Comparison of ENCODE assay signal across 1 cellular context in the genomic region with DNA sequence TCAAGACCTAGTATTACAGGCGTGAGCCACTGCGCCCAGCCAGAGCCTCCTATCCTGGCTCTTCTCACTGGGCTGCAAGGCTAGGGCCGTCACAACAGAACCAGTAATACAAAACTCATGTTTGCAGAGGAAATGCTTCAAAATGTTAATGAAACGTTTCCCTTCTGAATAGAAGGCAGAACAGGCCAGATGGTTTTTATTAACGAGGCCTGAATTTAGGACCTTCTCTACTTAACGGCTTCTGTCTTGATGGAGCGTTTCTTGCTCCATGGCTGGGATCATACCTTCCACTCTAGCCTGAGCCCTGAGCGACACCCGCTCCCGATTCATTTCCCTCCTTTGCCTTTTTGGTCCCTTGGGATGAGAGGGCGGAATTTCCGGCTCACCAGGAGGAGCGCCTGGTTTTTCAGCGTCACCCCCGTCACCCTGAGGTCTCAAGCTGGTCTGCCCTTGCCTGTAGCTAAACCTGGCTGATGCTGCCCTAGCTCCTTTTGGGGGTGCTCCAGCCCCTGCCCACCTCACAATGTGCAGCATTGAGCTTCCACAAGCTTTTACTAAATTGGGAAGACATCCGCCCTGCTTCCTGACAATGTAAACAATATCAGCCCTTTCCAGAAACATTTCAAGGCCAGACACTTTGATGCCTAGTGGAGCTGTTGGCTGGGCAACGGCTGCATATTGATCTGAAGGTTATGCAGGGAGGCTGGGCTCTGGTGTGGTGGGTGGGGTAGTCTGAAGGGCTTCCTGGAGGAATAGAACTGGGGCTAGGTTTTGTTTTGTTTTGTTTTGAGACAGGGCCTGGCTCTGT.
TF ChIP-seq lines count a peak whose summit lies in the region.

No MANE protein-coding gene starts in this region.

TF ChIP-seq in HepG2, 621 proteins besides CTCF, POLR2A, EP300 and RAD21 (continued from another document and continues in another):
- TF ChIP-seq, protein P1, sequence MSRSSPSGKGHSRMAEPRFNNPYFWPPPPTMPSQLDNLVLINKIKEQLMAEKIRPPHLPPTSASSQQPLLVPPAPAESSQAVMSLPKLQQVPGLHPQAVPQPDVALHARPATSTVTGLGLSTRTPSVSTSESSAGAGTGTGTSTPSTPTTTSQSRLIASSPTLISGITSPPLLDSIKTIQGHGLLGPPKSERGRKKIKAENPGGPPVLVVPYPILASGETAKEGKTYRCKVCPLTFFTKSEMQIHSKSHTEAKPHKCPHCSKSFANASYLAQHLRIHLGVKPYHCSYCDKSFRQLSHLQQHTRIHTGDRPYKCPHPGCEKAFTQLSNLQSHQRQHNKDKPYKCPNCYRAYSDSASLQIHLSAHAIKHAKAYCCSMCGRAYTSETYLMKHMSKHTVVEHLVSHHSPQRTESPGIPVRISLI (CRISPR knock-in tag; IDR thresholded peaks at IDR 0.05; ENCODE audit: borderline replicate concordance), result peak; percentile 57; the same call in 1 of the 2 replicates
- TF ChIP-seq, protein P2, sequence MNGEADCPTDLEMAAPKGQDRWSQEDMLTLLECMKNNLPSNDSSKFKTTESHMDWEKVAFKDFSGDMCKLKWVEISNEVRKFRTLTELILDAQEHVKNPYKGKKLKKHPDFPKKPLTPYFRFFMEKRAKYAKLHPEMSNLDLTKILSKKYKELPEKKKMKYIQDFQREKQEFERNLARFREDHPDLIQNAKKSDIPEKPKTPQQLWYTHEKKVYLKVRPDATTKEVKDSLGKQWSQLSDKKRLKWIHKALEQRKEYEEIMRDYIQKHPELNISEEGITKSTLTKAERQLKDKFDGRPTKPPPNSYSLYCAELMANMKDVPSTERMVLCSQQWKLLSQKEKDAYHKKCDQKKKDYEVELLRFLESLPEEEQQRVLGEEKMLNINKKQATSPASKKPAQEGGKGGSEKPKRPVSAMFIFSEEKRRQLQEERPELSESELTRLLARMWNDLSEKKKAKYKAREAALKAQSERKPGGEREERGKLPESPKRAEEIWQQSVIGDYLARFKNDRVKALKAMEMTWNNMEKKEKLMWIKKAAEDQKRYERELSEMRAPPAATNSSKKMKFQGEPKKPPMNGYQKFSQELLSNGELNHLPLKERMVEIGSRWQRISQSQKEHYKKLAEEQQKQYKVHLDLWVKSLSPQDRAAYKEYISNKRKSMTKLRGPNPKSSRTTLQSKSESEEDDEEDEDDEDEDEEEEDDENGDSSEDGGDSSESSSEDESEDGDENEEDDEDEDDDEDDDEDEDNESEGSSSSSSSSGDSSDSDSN (CRISPR knock-in tag; IDR thresholded peaks at IDR 0.05), result peak; percentile 64
- TF ChIP-seq TFDP2 (CRISPR knock-in tag; IDR thresholded peaks at IDR 0.05) (no peak), NR3C1 (CRISPR knock-in tag; IDR thresholded peaks at IDR 0.05) (no peak), NFATC3 (CRISPR knock-in tag; IDR thresholded peaks at IDR 0.05) (no peak), RFXAP (CRISPR knock-in tag; IDR thresholded peaks at IDR 0.05; ENCODE audit: borderline replicate concordance) (no peak; the same call in 1 of the 2 replicates), ZNF839 (CRISPR knock-in tag; IDR thresholded peaks at IDR 0.05; ENCODE audit: borderline replicate concordance) (no peak), TEAD3 (CRISPR knock-in tag; optimal IDR thresholded peaks at IDR 0.05; ENCODE audit: borderline replicate concordance) (peak; percentile 85), ZNF296 (CRISPR knock-in tag; conservative IDR thresholded peaks at IDR 0.05) (no peak), NFKBIZ (CRISPR knock-in tag; IDR thresholded peaks at IDR 0.05) (no peak), SOX5 (CRISPR knock-in tag; IDR thresholded peaks at IDR 0.05; ENCODE audit: borderline replicate concordance) (peak; percentile 72; the same call in 1 of the 2 replicates), HNRNPK (IDR thresholded peaks at IDR 0.05; ENCODE audit: low read depth, low read length, poor library complexity, severe bottlenecking) (no peak), JUN (CRISPR knock-in tag; IDR thresholded peaks at IDR 0.05) (no peak), REXO4 (CRISPR knock-in tag; IDR thresholded peaks at IDR 0.05; ENCODE audit: borderline replicate concordance) (no peak), HDAC6 (IDR thresholded peaks at IDR 0.05; ENCODE audit: low read depth, low read length) (no peak), CREBL2 (CRISPR knock-in tag; IDR thresholded peaks at IDR 0.05; ENCODE audit: borderline replicate concordance) (no peak), PITX1 (CRISPR knock-in tag; IDR thresholded peaks at IDR 0.05) (peak; percentile 79; the same call in 1 of the 2 replicates), SMARCC2 (IDR thresholded peaks at IDR 0.05) (no peak), ZBTB42 (CRISPR knock-in tag; IDR thresholded peaks at IDR 0.05) (no peak), RBM22 (optimal IDR thresholded peaks at IDR 0.05; ENCODE audit: low read length) (peak; percentile 56), ELF1 (CRISPR knock-in tag; IDR thresholded peaks at IDR 0.05) (peak; percentile 62; the same call in 1 of the 2 replicates), THYN1 (CRISPR knock-in tag; IDR thresholded peaks at IDR 0.05; ENCODE audit: borderline replicate concordance, low read depth) (no peak), ZSCAN12 (CRISPR knock-in tag; IDR thresholded peaks at IDR 0.05) (no peak), KDM3A (CRISPR knock-in tag; IDR thresholded peaks at IDR 0.05; ENCODE audit: low read depth) (0 out of 2 replicates have a peak, but pooled peaks have one; percentile 19), ZXDC (CRISPR knock-in tag; IDR thresholded peaks at IDR 0.05) (no peak), ZNF253 (CRISPR knock-in tag; IDR thresholded peaks at IDR 0.05; ENCODE audit: borderline replicate concordance) (no peak), ZNF326 (CRISPR knock-in tag; IDR thresholded peaks at IDR 0.05; ENCODE audit: borderline replicate concordance) (peak; percentile 16; the same call in 1 of the 2 replicates), ZSCAN31 (CRISPR knock-in tag; IDR thresholded peaks at IDR 0.05; ENCODE audit: low read depth) (0 out of 2 replicates have a peak, but pooled peaks have one; percentile 62), ZNF205 (CRISPR knock-in tag; IDR thresholded peaks at IDR 0.05) (no peak), GABPB1 (CRISPR knock-in tag; IDR thresholded peaks at IDR 0.05) (0 out of 2 replicates have a peak, but pooled peaks have one; percentile 34), ZNF703 (CRISPR knock-in tag; IDR thresholded peaks at IDR 0.05; ENCODE audit: borderline replicate concordance) (no peak), KMT2A (CRISPR knock-in tag; IDR thresholded peaks at IDR 0.05) (no peak), SCMH1 (CRISPR knock-in tag; IDR thresholded peaks at IDR 0.05; ENCODE audit: borderline replicate concordance) (no peak), ZNF354B (CRISPR knock-in tag; IDR thresholded peaks at IDR 0.05) (no peak), ZNF331 (CRISPR knock-in tag; IDR thresholded peaks at IDR 0.05) (peak; percentile 36; the same call in 1 of the 2 replicates), HDAC1 (CRISPR knock-in tag; IDR thresholded peaks at IDR 0.05) (peak; percentile 90), ZNF235 (CRISPR knock-in tag; IDR thresholded peaks at IDR 0.05; ENCODE audit: borderline replicate concordance) (no peak), SETDB1 (CRISPR knock-in tag; IDR thresholded peaks at IDR 0.05; ENCODE audit: borderline replicate concordance) (no peak), AKAP8 (CRISPR knock-in tag; IDR thresholded peaks at IDR 0.05) (no peak)
- TF ChIP-seq, protein P3, sequence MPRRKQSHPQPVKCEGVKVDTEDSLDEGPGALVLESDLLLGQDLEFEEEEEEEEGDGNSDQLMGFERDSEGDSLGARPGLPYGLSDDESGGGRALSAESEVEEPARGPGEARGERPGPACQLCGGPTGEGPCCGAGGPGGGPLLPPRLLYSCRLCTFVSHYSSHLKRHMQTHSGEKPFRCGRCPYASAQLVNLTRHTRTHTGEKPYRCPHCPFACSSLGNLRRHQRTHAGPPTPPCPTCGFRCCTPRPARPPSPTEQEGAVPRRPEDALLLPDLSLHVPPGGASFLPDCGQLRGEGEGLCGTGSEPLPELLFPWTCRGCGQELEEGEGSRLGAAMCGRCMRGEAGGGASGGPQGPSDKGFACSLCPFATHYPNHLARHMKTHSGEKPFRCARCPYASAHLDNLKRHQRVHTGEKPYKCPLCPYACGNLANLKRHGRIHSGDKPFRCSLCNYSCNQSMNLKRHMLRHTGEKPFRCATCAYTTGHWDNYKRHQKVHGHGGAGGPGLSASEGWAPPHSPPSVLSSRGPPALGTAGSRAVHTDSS (CRISPR knock-in tag; conservative IDR thresholded peaks at IDR 0.05), result no peak
- TF ChIP-seq, protein P4, sequence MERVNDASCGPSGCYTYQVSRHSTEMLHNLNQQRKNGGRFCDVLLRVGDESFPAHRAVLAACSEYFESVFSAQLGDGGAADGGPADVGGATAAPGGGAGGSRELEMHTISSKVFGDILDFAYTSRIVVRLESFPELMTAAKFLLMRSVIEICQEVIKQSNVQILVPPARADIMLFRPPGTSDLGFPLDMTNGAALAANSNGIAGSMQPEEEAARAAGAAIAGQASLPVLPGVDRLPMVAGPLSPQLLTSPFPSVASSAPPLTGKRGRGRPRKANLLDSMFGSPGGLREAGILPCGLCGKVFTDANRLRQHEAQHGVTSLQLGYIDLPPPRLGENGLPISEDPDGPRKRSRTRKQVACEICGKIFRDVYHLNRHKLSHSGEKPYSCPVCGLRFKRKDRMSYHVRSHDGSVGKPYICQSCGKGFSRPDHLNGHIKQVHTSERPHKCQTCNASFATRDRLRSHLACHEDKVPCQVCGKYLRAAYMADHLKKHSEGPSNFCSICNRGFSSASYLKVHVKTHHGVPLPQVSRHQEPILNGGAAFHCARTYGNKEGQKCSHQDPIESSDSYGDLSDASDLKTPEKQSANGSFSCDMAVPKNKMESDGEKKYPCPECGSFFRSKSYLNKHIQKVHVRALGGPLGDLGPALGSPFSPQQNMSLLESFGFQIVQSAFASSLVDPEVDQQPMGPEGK (CRISPR knock-in tag; IDR thresholded peaks at IDR 0.05), result peak; percentile 71; the same call in 1 of the 2 replicates
- TF ChIP-seq, protein P5, sequence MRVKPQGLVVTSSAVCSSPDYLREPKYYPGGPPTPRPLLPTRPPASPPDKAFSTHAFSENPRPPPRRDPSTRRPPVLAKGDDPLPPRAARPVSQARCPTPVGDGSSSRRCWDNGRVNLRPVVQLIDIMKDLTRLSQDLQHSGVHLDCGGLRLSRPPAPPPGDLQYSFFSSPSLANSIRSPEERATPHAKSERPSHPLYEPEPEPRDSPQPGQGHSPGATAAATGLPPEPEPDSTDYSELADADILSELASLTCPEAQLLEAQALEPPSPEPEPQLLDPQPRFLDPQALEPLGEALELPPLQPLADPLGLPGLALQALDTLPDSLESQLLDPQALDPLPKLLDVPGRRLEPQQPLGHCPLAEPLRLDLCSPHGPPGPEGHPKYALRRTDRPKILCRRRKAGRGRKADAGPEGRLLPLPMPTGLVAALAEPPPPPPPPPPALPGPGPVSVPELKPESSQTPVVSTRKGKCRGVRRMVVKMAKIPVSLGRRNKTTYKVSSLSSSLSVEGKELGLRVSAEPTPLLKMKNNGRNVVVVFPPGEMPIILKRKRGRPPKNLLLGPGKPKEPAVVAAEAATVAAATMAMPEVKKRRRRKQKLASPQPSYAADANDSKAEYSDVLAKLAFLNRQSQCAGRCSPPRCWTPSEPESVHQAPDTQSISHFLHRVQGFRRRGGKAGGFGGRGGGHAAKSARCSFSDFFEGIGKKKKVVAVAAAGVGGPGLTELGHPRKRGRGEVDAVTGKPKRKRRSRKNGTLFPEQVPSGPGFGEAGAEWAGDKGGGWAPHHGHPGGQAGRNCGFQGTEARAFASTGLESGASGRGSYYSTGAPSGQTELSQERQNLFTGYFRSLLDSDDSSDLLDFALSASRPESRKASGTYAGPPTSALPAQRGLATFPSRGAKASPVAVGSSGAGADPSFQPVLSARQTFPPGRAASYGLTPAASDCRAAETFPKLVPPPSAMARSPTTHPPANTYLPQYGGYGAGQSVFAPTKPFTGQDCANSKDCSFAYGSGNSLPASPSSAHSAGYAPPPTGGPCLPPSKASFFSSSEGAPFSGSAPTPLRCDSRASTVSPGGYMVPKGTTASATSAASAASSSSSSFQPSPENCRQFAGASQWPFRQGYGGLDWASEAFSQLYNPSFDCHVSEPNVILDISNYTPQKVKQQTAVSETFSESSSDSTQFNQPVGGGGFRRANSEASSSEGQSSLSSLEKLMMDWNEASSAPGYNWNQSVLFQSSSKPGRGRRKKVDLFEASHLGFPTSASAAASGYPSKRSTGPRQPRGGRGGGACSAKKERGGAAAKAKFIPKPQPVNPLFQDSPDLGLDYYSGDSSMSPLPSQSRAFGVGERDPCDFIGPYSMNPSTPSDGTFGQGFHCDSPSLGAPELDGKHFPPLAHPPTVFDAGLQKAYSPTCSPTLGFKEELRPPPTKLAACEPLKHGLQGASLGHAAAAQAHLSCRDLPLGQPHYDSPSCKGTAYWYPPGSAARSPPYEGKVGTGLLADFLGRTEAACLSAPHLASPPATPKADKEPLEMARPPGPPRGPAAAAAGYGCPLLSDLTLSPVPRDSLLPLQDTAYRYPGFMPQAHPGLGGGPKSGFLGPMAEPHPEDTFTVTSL (CRISPR knock-in tag; IDR thresholded peaks at IDR 0.05; ENCODE audit: borderline replicate concordance), result peak; percentile 71; the same call in 1 of the 2 replicates
